8 cellular contexts compared by ENCODE assay signal in the genomic region with DNA sequence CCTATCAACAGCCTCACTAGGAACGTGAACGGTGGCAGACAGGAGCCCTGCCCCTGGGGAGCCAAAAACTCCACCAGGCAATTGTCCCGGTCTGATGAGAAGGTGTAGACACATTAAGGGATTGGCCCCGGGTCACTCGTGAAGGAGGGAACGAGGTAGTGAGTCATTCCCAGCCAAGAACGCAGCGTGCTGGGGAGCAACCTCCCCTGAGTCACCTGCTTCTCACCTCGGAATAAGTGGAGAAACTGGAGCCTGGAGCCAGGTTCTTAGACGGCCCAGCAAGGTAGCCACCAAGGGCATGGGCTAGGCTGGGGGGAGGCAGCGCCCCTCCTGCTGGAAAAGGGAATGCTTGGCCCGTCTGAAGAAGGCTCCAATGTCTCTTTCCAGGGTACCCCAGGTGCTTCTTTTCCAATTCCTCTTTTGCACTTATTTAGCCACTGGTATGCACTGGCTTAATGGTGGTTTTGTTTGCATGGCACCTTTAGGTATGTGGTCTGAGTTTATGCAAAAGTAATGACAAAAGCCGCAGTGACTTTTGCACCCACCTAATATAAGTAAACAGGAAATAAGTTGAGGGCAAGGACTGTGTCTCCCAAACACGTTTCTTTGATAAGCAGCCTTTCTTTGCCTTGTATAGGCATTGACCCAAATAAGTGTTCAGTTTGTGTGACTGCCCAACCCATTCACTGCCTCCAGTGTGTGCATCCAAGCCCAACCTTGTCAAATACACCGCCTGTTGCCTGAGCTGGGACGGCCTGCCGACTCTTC. TPM values are rescaled to one million over a fixed set of nuclear protein-coding genes. Genes with fewer than 3 reads are reported as not detected.
DNase-seq lines count a peak whose midpoint lies in the region; ATAC-seq and TF ChIP-seq lines count a peak whose summit lies in the region.

No MANE protein-coding gene starts in this region.

- H3K9me3 ChIP-seq in iPS-18a (ENCODE audit: control insufficient read depth, low read depth, low read length): no peaks in the 10 kb centered on the region

- H3K4me1 ChIP-seq in iPS-18a (ENCODE audit: control insufficient read depth, low read depth, low read length): peaks cover 19% of the 10 kb centered on the region

- H3K4me3 ChIP-seq in H7 (ENCODE audit: insufficient read depth, low read depth, low read length) (peak overlapping the region; percentile 88), NB4 (ENCODE audit: low read depth, low read length) (no peak overlapping the region), iPS-18a (ENCODE audit: low read length) (peak overlapping the region; percentile 81)

- H3K27me3 ChIP-seq in H7 (ENCODE audit: control insufficient read depth, insufficient read depth, low read length): no peaks in the 10 kb centered on the region
- H3K27me3 ChIP-seq in iPS-18a (ENCODE audit: control insufficient read depth, insufficient read depth, low read length): peaks cover 11% of the 10 kb centered on the region

- no peak for TF ChIP-seq POLR2A in NB4 (IDR thresholded peaks at IDR 0.05; ENCODE audit: extremely low read depth, insufficient read length)

- H3K9ac ChIP-seq in iPS-18a (ENCODE audit: low read length): peak overlapping the region; percentile 90

- H3K27ac ChIP-seq in iPS-18a (ENCODE audit: low read length): no peak overlapping the region

- no peaks in the 10 kb centered on the region; the same call in 1 of the 2 replicates for H3K36me3 ChIP-seq in H7 (replicated peaks; ENCODE audit: control insufficient read depth, insufficient read depth, low read length)
- H3K36me3 ChIP-seq in iPS-18a (ENCODE audit: control insufficient read depth, low read depth, low read length): no peaks in the 10 kb centered on the region

- DNase-seq in H7: peak; percentile 56
- DNase-seq in NB4 (ENCODE audit: low read depth): peak; percentile 21
- DNase-seq in activated gamma-delta T cell treated with anti-CD3 and anti-CD28 coated beads, Interleukin-2, amount 50 U/mL, for 16 hours (ENCODE audit: low read depth): peak; percentile 43
- peak; percentile 14 for DNase-seq in stimulated activated CD4-positive, alpha-beta T cell treated with anti-CD3 and anti-CD28 coated beads, Interleukin-1b, Interleukin-23, amount 100 ng/mL, for 48 hours
- no peak for DNase-seq in NCI-H345 (lab: John Stamatoyannopoulos, UW)
- no peak for DNase-seq in NCI-H446 (lab: John Stamatoyannopoulos, UW)

- TF ChIP-seq CTCF in NB4 (IDR thresholded peaks at IDR 0.05; ENCODE audit: low read depth, low read length): no peak

- peak; percentile 75 for ATAC-seq in GM18498 (IDR thresholded peaks at IDR 0.05; ENCODE audit: unreplicated experiment)

RNA-seq across cellular contexts. Expression of gene HELZ, which starts 1.8 kb away (rescaled TPM):
- 15.6 and 21.7 TPM in 2 replicates for total RNA-seq in H7 (2014; rRNA removed; shearing (Covaris generic))

Comparison
In these comparisons a context has a peak if more than half of its experiments do, and no peak if none do; other contexts are left out.
1. DNase-seq: peak in H7 (single experiment), NB4 (single experiment), activated gamma-delta T cell treated with anti-CD3 and anti-CD28 coated beads, Interleukin-2, amount 50 U/mL, for 16 hours (single experiment) and stimulated activated CD4-positive, alpha-beta T cell treated with anti-CD3 and anti-CD28 coated beads, Interleukin-1b, Interleukin-23, amount 100 ng/mL, for 48 hours (single experiment); none in NCI-H345 (single experiment) and NCI-H446 (0 of 2).